In the genomic region with DNA sequence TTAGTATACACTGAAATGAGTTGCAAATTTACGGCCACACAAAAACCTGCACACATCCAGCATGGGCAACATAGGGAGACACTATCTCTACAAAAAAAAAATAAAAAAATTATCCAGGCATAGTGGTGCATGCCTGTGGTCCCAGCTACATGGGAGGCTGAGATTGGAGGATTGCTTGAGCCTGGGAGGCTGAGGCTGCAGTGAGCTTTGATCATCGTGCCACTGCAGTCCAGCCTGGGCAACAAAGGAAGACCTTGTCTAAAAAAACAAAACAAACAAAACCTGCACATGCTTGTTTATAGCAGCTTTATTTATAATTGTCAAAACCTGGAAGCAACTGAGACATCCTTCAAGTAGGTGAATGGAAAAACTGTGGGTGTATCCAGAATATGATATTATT, we compare ENCODE assay signal across 12 cellular contexts. TPM values are rescaled to one million over a fixed set of nuclear protein-coding genes. Genes with fewer than 3 reads are reported as not detected.
"Had no signal": no experiment of that assay in that cellular context is flagged by ENCODE, and none has a peak within 500 bp of the region (broad histone marks: within the 10 kb centered on the region; RNA-seq: fewer than 3 reads in every experiment).

No MANE protein-coding gene starts in this region.

- H3K9me3 ChIP-seq: HAP-1 had no signal

- H3K36me3 ChIP-seq: HAP-1 had no signal

- H3K4me3 ChIP-seq: GM23248, GM23338, HAP-1 had no signal

- FAIRE-seq: H1, H54 had no signal

- H3K4me3 Mint-ChIP-seq: GM23338, H9, HFFc6 had no signal

- H2AFZ ChIP-seq: GM23248, GM23338 had no signal

- H3K27ac Mint-ChIP-seq: GM23338, H9, HFFc6 had no signal

- H3K9me3 Mint-ChIP-seq: GM23338, H9, HFFc6 had no signal

- ATAC-seq: GM23338, HCT116 had no signal

- H3K4me2 ChIP-seq: GM23338 had no signal

- H3K9ac ChIP-seq: GM23248 had no signal

- DNase-seq: GM23248, GOT3, H7, H9, HCEC 1CT, HFFc6 had no signal

- H3K27ac ChIP-seq: GM23248 had no signal

RNA-seq across cellular contexts. Expression of gene TOMM20L, which starts 4.9 kb away (rescaled TPM):
- total RNA-seq: GM23248, GM23338, H1, H4, H7, H9, HFFc6 had no signal
- polyA plus RNA-seq: GM23248, GM23338, H1 had no signal
